Comparison of ENCODE assay signal across 8 cellular contexts in the genomic region with DNA sequence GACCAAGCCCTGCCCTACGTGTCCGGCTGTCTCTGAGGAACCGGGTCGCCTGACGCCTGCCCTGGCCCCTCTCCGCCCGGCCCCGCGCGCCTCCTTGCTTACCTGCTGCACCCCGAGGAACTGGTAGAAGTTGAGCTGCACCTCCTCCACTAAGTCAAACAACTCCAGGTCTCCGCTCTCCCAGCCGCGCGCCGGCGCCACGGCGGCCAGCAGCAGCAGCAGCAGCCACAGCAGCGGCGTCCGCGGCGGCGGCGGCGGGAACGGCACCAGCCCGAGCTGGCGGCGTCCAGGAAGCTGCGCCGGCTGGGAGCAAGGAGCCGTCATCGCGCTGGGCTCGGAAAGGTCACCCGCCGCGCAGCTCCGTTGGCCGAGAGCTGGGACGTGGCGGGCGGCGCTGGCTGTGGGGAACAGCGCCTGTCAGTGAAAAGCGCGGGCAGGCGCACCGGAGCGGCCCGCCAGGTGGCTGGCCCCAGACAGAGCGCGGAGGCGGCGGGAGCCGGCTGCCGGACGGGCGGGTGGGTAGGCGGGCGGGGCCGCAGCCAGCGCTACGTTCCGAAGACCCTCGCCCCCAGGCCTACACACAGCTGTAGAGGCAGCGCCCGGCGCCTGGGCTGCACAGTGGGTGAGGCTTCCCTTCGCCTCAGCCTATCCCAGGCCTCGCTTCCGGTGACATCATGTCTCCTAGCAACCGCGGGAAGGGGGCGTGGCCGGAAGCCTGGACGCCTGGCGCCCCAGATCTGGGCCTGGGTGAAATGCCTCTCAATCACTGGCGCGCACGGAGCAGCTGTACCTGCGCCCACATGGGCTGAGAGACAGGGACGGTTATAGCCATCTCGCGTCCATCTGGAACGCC. TPM values are rescaled to one million over a fixed set of nuclear protein-coding genes. Genes with fewer than 3 reads are reported as not detected.
A peak's percentile ranks its signal among the peaks of the same experiment; 100 is the strongest.
DNase-seq lines count a peak whose midpoint lies in the region; ATAC-seq and TF ChIP-seq lines count a peak whose summit lies in the region.

A gene with protein sequence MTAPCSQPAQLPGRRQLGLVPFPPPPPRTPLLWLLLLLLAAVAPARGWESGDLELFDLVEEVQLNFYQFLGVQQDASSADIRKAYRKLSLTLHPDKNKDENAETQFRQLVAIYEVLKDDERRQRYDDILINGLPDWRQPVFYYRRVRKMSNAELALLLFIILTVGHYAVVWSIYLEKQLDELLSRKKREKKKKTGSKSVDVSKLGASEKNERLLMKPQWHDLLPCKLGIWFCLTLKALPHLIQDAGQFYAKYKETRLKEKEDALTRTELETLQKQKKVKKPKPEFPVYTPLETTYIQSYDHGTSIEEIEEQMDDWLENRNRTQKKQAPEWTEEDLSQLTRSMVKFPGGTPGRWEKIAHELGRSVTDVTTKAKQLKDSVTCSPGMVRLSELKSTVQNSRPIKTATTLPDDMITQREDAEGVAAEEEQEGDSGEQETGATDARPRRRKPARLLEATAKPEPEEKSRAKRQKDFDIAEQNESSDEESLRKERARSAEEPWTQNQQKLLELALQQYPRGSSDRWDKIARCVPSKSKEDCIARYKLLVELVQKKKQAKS (minus strand): TSS at position 620 of the 853 bp plus-strand sequence. CDS start 296 bp downstream, at position 324.

- ATAC-seq in GM19324 (IDR thresholded peaks at IDR 0.05; ENCODE audit: low FRiP score, unreplicated experiment) = peak; percentile 98
- peak; percentile 95 for ATAC-seq in HG03469 (IDR thresholded peaks at IDR 0.05; ENCODE audit: unreplicated experiment)

- H3K36me3 ChIP-seq in BLaER1 (no peaks in the 10 kb centered on the region), colonic mucosa (no peaks in the 10 kb centered on the region)

- peaks cover 14% of the 10 kb centered on the region; the same call in 1 of the 2 replicates for H4K20me1 ChIP-seq in BLaER1

- peak; percentile 3 for TF ChIP-seq CTCF in colonic mucosa (IDR thresholded peaks at IDR 0.05)

- H3K27me3 ChIP-seq in BLaER1 (no peaks in the 10 kb centered on the region), colonic mucosa (no peaks in the 10 kb centered on the region), layer of hippocampus (ENCODE audit: control insufficient read depth, insufficient read depth, low read length) (no peaks in the 10 kb centered on the region)

- H3K27ac ChIP-seq in BLaER1 (peak within 1 kb of the TSS; percentile 74), colonic mucosa (peak within 1 kb of the TSS; percentile 97), layer of hippocampus (ENCODE audit: low read depth, low read length) (peak within 1 kb of the TSS; percentile 79)

- peak within 1 kb of the TSS; percentile 86 for H3K4me3 ChIP-seq in BLaER1
- H3K4me3 ChIP-seq in colonic mucosa = peak within 1 kb of the TSS; percentile 86

- intact Hi-C loops in colonic mucosa (cut with DNase I) = loop anchor here (5.0 to 10.0 kb wide), 4 partner anchors 324 to 1061 kb away; a partner anchor contains a TSS

- H3K4me2 ChIP-seq in BLaER1 = peak within 1 kb of the TSS; percentile 91

- H3K9me3 ChIP-seq in BLaER1 = no peaks in the 10 kb centered on the region
- no peaks in the 10 kb centered on the region for H3K9me3 ChIP-seq in colonic mucosa

- peak; percentile 90 to 97 for DNase-seq in NCI-H526 (lab: John Stamatoyannopoulos, UW)
- peak; percentile 99 for DNase-seq in activated CD4-positive, alpha-beta T cell treated with anti-CD3 and anti-CD28 coated beads for 48 hours
- peak; percentile 100 for DNase-seq in colonic mucosa
- peak; percentile 99 for DNase-seq in stimulated activated CD4-positive, alpha-beta T cell treated with anti-CD3 and anti-CD28 coated beads, Interleukin-1b, Interleukin-23, amount 100 ng/mL, for 4 hours (ENCODE audit: low read depth in 2 of 2)

- peaks cover 49% of the 10 kb centered on the region for H3K4me1 ChIP-seq in BLaER1
- H3K4me1 ChIP-seq in colonic mucosa = no peaks in the 10 kb centered on the region

- H3K9ac ChIP-seq in BLaER1 (peak within 1 kb of the TSS; percentile 77), colonic mucosa (ENCODE audit: low read depth in 2 of 2, low read length in 2 of 2) (peak within 1 kb of the TSS; percentile 87 to 92)

RNA-seq across cellular contexts. Expression of the gene that starts here (rescaled TPM):
- 10 to 100 TPM; 27.4 to 33.8 TPM for total RNA-seq in colonic mucosa

Comparison
In these comparisons a context has a peak if more than half of its experiments do, and no peak if none do; other contexts are left out.
1. Peak in every context shown above with its lines: DNase-seq, ATAC-seq, H3K4me3 ChIP-seq and H3K27ac ChIP-seq.